In genomic region chr13:29484236-29484635, GRCh38 we compare ENCODE assay signal across 17 cellular contexts.
A peak's percentile ranks its signal among the peaks of the same experiment; 100 is the strongest.
DNase-seq lines count a peak whose midpoint lies in the region; ATAC-seq and TF ChIP-seq lines count a peak whose summit lies in the region.
"Had no signal": no experiment of that assay in that cellular context is flagged by ENCODE, and none has a peak within 500 bp of the region (broad histone marks: within the 10 kb centered on the region; RNA-seq: fewer than 3 reads in every experiment).

No MANE protein-coding gene starts in this region.

- no peaks in the 10 kb centered on the region for H3K27me3 ChIP-seq in right lobe of liver

- peak; percentile 56 for DNase-seq in NCI-H748 (lab: John Stamatoyannopoulos, UW; ENCODE audit: unreplicated experiment)
- DNase-seq in NCI-H748 treated with DMSO at 0.1 percent for 48 hours (lab: John Stamatoyannopoulos, UW): no peak
- DNase-seq in NCI-H1436 treated with DMSO at 0.1 percent for 48 hours (lab: John Stamatoyannopoulos, UW): peak; percentile 33
- DNase-seq in retina: peak; percentile 60
- DNase-seq in right lobe of liver: no peak
- DNase-seq in nucleus accumbens (lab: John Stamatoyannopoulos, UW): no peak
- DNase-seq: activated CD4-positive, alpha-beta T cell treated with anti-CD3 and anti-CD28 coated beads, Interleukin-2, amount 10 ng/mL, durations not matched to agents 24 days and 14 days; activated naive CD8-positive, alpha-beta T cell treated with anti-CD3 and anti-CD28 coated beads for 36 hours; activated T-cell treated with anti-CD3 and anti-CD28 coated beads for 4 hours; CD8-positive, alpha-beta T cell; effector memory CD8-positive, alpha-beta T cell; NCI-H524 treated with DMSO at 0.1 percent for 48 hours; stimulated activated CD4-positive, alpha-beta T cell treated with anti-CD3 and anti-CD28 coated beads, Interleukin-2, amount 100 ng/mL, for 24 hours had no signal

- intact Hi-C loops in right lobe of liver (cut with DNase I): no loop called here

- no peak overlapping the region for H3K4me3 ChIP-seq in right lobe of liver
- H3K4me3 ChIP-seq: A549, thoracic aorta had no signal

- TF ChIP-seq CTCF in right lobe of liver (IDR thresholded peaks at IDR 0.05): no peak

- no peaks in the 10 kb centered on the region for H3K36me3 ChIP-seq in right lobe of liver

- TF ChIP-seq POLR2A in right lobe of liver (IDR thresholded peaks at IDR 0.05): no peak

- no peak overlapping the region for H3K27ac ChIP-seq in right lobe of liver
- H3K27ac ChIP-seq: A549, thoracic aorta had no signal

- peak; percentile 26; the same call in 1 of the 3 replicates for ATAC-seq in SK-N-SH treated with all-trans-retinoic acid at 6 μM for 48 hours
- no peak for ATAC-seq in HG03196 (IDR thresholded peaks at IDR 0.05; ENCODE audit: unreplicated experiment)
- no peak for ATAC-seq in right lobe of liver
- ATAC-seq: A549; CD8-positive, alpha-beta T cell; effector memory CD8-positive, alpha-beta T cell had no signal

- 66% methylated on average over 2 of the region's 7 CpGs for WGBS in right lobe of liver (ENCODE audit: insufficient coverage, low coverage, low lambda C conversion rate, missing lambda C conversion rate)

- H3K9me3 ChIP-seq in right lobe of liver: no peaks in the 10 kb centered on the region
- H3K9me3 ChIP-seq: A549, thoracic aorta had no signal

- H3K4me1 ChIP-seq in right lobe of liver: no peaks in the 10 kb centered on the region
- H3K4me1 ChIP-seq: A549 had no signal

TF ChIP-seq in SK-N-SH treated with all-trans-retinoic acid at 6 μM for 48 hours, 23 proteins besides CTCF, POLR2A, EP300 and RAD21:
- TF ChIP-seq TSHZ2 (CRISPR knock-in tag; IDR thresholded peaks at IDR 0.05) (no peak), OSR1 (CRISPR knock-in tag; IDR thresholded peaks at IDR 0.05) (no peak), PATZ1 (CRISPR knock-in tag; IDR thresholded peaks at IDR 0.05; ENCODE audit: borderline replicate concordance) (no peak), POU6F1 (CRISPR knock-in tag; IDR thresholded peaks at IDR 0.05; ENCODE audit: borderline replicate concordance, low read depth) (no peak), ZFP30 (CRISPR knock-in tag; IDR thresholded peaks at IDR 0.05) (no peak), CSRNP3 (CRISPR knock-in tag; IDR thresholded peaks at IDR 0.05) (no peak)

Comparison
In these comparisons a context has a peak if more than half of its experiments do, and no peak if none do; other contexts are left out.
1. DNase-seq: peak in NCI-H748 (single experiment), NCI-H1436 treated with DMSO at 0.1 percent for 48 hours (single experiment) and retina (single experiment); none in NCI-H748 treated with DMSO at 0.1 percent for 48 hours (single experiment), right lobe of liver (0 of 3) and nucleus accumbens (0 of 56).